ENCODE assay signal across 36 cellular contexts in the genomic region with DNA sequence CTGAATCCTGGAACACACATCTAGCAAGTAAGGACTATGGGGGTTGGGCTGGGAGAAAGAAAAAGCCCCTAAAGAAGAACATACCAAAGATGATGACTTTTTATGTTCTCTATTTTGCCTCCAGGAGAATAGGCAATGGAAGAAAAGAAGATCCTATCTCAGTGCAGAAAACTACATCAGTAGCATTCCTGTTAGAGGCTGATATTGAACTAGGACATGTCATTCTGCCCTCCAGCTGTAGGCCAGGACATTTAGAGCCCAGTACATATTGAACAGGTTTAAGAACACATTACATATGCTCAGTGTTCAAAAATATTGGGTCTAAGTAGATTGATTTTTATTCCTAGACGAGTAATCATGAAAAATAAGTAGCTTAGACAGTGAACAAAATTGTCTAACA. TPM values are rescaled to one million over a fixed set of nuclear protein-coding genes. Genes with fewer than 3 reads are reported as not detected.
"Had no signal": no experiment of that assay in that cellular context is flagged by ENCODE, and none has a peak within 500 bp of the region (broad histone marks: within the 10 kb centered on the region; RNA-seq: fewer than 3 reads in every experiment).

No MANE protein-coding gene starts in this region.

- H3K27ac ChIP-seq: adrenal gland, ascending aorta, body of pancreas, brain microvascular endothelial cell, breast epithelium, cardiac muscle cell had no signal

- H3K36me3 ChIP-seq: adrenal gland, ascending aorta, brain microvascular endothelial cell, breast epithelium, cardiac muscle cell had no signal

- ATAC-seq: activated naive CD4-positive, alpha-beta T cell treated with anti-CD3 and anti-CD28 coated beads, Interleukin-2, amount 50 U/mL, for 72 hours; activated naive CD8-positive, alpha-beta T cell treated with anti-CD3 and anti-CD28 coated beads, Interleukin-2, amount 50 U/mL, for 24 hours; activated T-cell treated with anti-CD3 and anti-CD28 coated beads, Interleukin-2, amount 50 U/mL, for 4 hours; activated T-cell treated with anti-CD3 and anti-CD28 coated beads, Interleukin-2, amount 50 U/mL, for 72 hours; activated T-helper 17 cell treated with anti-CD3 and anti-CD28 coated beads, Interleukin-2, amount 50 U/mL, for 72 hours; body of pancreas had no signal

- H3K9me3 ChIP-seq: adrenal gland, ascending aorta, body of pancreas, breast epithelium had no signal

- DNase-seq: activated effector memory CD4-positive, alpha-beta T cell treated with anti-CD3 and anti-CD28 coated beads, Interleukin-2, amount 50 U/mL, for 16 hours; activated effector memory CD4-positive, alpha-beta T cell treated with Interleukin-2 at 50 U/mL for 16 hours; activated gamma-delta T cell; activated gamma-delta T cell treated with Interleukin-2 at 50 U/mL for 16 hours; activated naive CD4-positive, alpha-beta T cell; activated naive CD4-positive, alpha-beta T cell treated with anti-CD3 and anti-CD28 coated beads for 36 hours; activated naive CD4-positive, alpha-beta T cell treated with anti-CD3 and anti-CD28 coated beads, Interleukin-2, amount 10 ng/mL, durations not matched to agents 7 days and 5 days; activated naive CD4-positive, alpha-beta T cell treated with anti-CD3 and anti-CD28 coated beads, Interleukin-2, amount 50 U/mL, for 16 hours; activated naive CD4-positive, alpha-beta T cell treated with Interleukin-2 at 50 U/mL for 16 hours; activated naive CD8-positive, alpha-beta T cell treated with anti-CD3 and anti-CD28 coated beads for 36 hours; activated naive CD8-positive, alpha-beta T cell treated with anti-CD3 and anti-CD28 coated beads, Interleukin-2, amount 10 ng/mL, durations not matched to agents 7 days and 5 days; activated naive CD8-positive, alpha-beta T cell treated with anti-CD3 and anti-CD28 coated beads, Interleukin-2, amount 50 U/mL, for 24 hours; activated T-cell treated with anti-CD3 and anti-CD28 coated beads for 4 hours; activated T-cell treated with anti-CD3 and anti-CD28 coated beads, Interleukin-2, amount 50 U/mL, for 1 hour; activated T-cell treated with anti-CD3 and anti-CD28 coated beads, Interleukin-2, amount 50 U/mL, for 24 hours; activated T-cell treated with anti-CD3 and anti-CD28 coated beads, Interleukin-2, amount 50 U/mL, for 4 hours; activated T-cell treated with anti-CD3 and anti-CD28 coated beads, Interleukin-2, amount 50 U/mL, for 48 hours; activated T-cell treated with anti-CD3 and anti-CD28 coated beads, Interleukin-2, amount 50 U/mL, for 72 hours; adrenal gland; amniotic stem cell; amygdala; anterior cingulate cortex; aorta; body of pancreas; brain microvascular endothelial cell; caudate nucleus; central memory CD4-positive, alpha-beta T cell; cerebellar nuclear complex had no signal

- H3K4me1 ChIP-seq: ascending aorta, body of pancreas, breast epithelium had no signal

- H3K27me3 ChIP-seq: adrenal gland, ascending aorta, body of pancreas, breast epithelium had no signal

- H3K4me3 ChIP-seq: adrenal gland, ascending aorta, body of pancreas, breast epithelium, cardiac muscle cell had no signal

RNA-seq across cellular contexts. Expression of gene PRLR, which starts 24.7 kb away (rescaled TPM):
- total RNA-seq: activated naive CD4-positive, alpha-beta T cell treated with anti-CD3 and anti-CD28 coated beads for 36 hours; activated naive CD8-positive, alpha-beta T cell treated with anti-CD3 and anti-CD28 coated beads for 36 hours; activated naive CD8-positive, alpha-beta T cell treated with anti-CD3 and anti-CD28 coated beads, Interleukin-2, amount 10 ng/mL, durations not matched to agents 7 days and 5 days; activated T-helper 1 cell treated with anti-CD3 and anti-CD28 coated beads, Interleukin-12 subunit alpha, Interleukin-12 subunit beta, Interleukin-2, Interleukin-4 antibody, amounts not matched to agents 30 ng/mL and 10 ng/mL and 1 ng/mL, durations not matched to agents 14 hours and 24 hours and 36 hours; activated T-helper 17 cell treated with anti-CD3 and anti-CD28 coated beads, Interleukin-2, amount 50 U/mL, for 72 hours; activated T-helper 2 cell treated with anti-CD3 and anti-CD28 coated beads, Interferon-gamma antibody, Interleukin-2, Interleukin-4, amounts not matched to agents 10 μg/mL and 5 μg/mL and 100 μg/mL, durations not matched to agents 14 hours and 24 hours and 36 hours; bronchial epithelial cell had no signal
- polyA plus RNA-seq: cardiac muscle cell had no signal
